Comparison of ENCODE assay signal across 1 cellular context in the genomic region with DNA sequence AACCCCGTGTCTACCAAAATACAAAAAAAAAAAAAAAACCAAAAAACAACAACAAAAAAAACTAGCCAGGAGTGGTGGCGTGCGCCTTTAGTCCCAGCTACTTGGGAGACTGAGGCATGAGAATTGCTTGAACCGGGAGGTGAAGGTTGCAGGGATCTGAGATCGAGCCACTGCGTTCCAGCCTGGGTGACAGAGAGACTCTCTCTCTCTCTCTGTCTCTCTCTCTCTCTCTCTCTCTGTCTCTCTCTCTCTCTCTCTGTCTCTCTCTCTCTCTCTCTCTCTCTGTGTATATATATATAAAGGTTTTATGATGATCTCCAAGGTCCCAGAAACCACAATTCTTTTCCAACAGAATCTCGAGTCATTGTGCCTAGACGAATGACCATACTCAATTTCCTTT.
A peak's percentile ranks its signal among the peaks of the same experiment; 100 is the strongest.
TF ChIP-seq lines count a peak whose summit lies in the region.

No MANE protein-coding gene starts in this region.

TF ChIP-seq in K562, 482 proteins besides CTCF, POLR2A, EP300 and RAD21 (continued from another document):
- 0 out of 2 replicates have a peak, but pooled peaks have one; percentile 20 for TF ChIP-seq RNF2 (IDR thresholded peaks at IDR 0.05)
